8 cellular contexts compared by ENCODE assay signal in the genomic region with DNA sequence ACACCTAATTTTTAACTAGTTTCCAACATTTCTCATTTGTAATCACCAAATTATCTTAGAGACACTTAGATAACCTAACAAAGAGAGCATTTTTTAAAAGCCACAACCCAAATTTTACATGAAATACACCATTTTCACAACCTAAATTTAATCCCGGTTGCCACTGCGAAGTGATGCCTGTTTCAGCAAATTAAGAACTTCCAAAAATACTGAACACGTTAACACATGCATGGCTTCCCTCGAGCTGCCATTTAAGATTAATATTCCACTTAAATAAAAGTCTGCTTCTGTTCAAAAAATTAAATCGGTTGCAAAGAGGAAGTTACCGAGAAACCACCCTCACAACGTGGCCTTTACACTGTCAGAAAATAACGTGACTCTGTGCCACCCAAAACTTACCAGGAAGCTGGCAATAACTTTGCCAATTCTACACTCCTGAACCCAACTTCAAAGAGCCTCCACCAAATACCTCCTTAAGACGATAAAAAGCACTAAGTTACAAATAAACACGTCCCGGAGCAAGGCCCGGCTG. TPM values are rescaled to one million over a fixed set of nuclear protein-coding genes. Genes with fewer than 3 reads are reported as not detected.
DNase-seq lines count a peak whose midpoint lies in the region; ATAC-seq and TF ChIP-seq lines count a peak whose summit lies in the region.

No MANE protein-coding gene starts in this region.

- H3K36me3 Mint-ChIP-seq in glutamatergic neuron (ENCODE audit: unreplicated experiment) = no peaks in the 10 kb centered on the region

- no peaks in the 10 kb centered on the region for H3K9me3 ChIP-seq in ES-I3 (ENCODE audit: control insufficient read depth, insufficient read depth, low read length)
- no peaks in the 10 kb centered on the region for H3K9me3 ChIP-seq in sigmoid colon

- H3K27ac Mint-ChIP-seq in glutamatergic neuron (ENCODE audit: unreplicated experiment) = peak overlapping the region; percentile 94

- H3K9ac ChIP-seq in ES-I3 (ENCODE audit: low read depth, low read length) = peak overlapping the region; percentile 78

- no peaks in the 10 kb centered on the region for H3K27me3 ChIP-seq in sigmoid colon

- no peak for TF ChIP-seq POLR2A in sigmoid colon (IDR thresholded peaks at IDR 0.05)

- H3K4me3 Mint-ChIP-seq in glutamatergic neuron (ENCODE audit: unreplicated experiment) = peak overlapping the region; percentile 99

- TF ChIP-seq CTCF in glutamatergic neuron (IDR thresholded peaks at IDR 0.05; ENCODE audit: partially characterized antibody, unreplicated experiment) (no peak), sigmoid colon (IDR thresholded peaks at IDR 0.05) (no peak)

- H3K4me1 ChIP-seq in ES-I3 (ENCODE audit: insufficient read depth, low read length) (peaks cover 21% of the 10 kb centered on the region), sigmoid colon (peaks cover 0 to 54% (median 32%) of the 10 kb centered on the region in 4 donors)

- H3K4me1 Mint-ChIP-seq in glutamatergic neuron (ENCODE audit: low read depth, unreplicated experiment) = peaks cover 16% of the 10 kb centered on the region

- peaks cover 8% of the 10 kb centered on the region for H3K27me3 Mint-ChIP-seq in glutamatergic neuron (ENCODE audit: unreplicated experiment)

- DNase-seq in Jurkat, Clone E6-1 (ENCODE audit: low read depth, low spot score) = no peak
- peak; percentile 18 to 30 for DNase-seq in activated CD4-positive, alpha-beta T cell treated with anti-CD3 and anti-CD28 coated beads, Interleukin-2, amount 50 U/mL, for 48 hours
- DNase-seq in glutamatergic neuron = no peak
- DNase-seq in sigmoid colon = no peak
- DNase-seq in HK-2 (ENCODE audit: unreplicated experiment) = no peak
- no peak for DNase-seq in iPS-NIHi7 (ENCODE audit: extremely low spot score)

- TF ChIP-seq EP300 in sigmoid colon (IDR thresholded peaks at IDR 0.05) = no peak

- peaks cover 22% of the 10 kb centered on the region for H3K9me3 Mint-ChIP-seq in glutamatergic neuron (ENCODE audit: unreplicated experiment)

- 0% methylated on average over 12 of the region's 12 CpGs for WGBS in sigmoid colon, 2 donors

- ATAC-seq in HG03045 (IDR thresholded peaks at IDR 0.05; ENCODE audit: unreplicated experiment) = no peak

- intact Hi-C loops in sigmoid colon (cut with DNase I) = loop anchor here (2.0 to 10.0 kb wide), 5 partner anchors 143 to 1189 kb away; no protein-coding TSS in a partner anchor

- peak overlapping the region; percentile 91 for H3K4me3 ChIP-seq in Jurkat, Clone E6-1 (ENCODE audit: low read length)
- H3K4me3 ChIP-seq in sigmoid colon = peak overlapping the region; percentile 91 to 99 (median 97)

- H3K36me3 ChIP-seq in ES-I3 (ENCODE audit: insufficient read depth, low read length) (0 out of 2 replicates have a peak, but pooled peaks cover 3% of the 10 kb centered on the region), sigmoid colon (no peaks in the 10 kb centered on the region)

- peak overlapping the region; percentile 98 to 100 (median 99) for H3K27ac ChIP-seq in sigmoid colon

RNA-seq across cellular contexts. Expression of a gene that starts 1.3 kb away (rescaled TPM):
- polyA plus RNA-seq in Jurkat, Clone E6-1 (2012; ENCODE audit: insufficient read depth, insufficient read length) = 43.9 TPM
- total RNA-seq in glutamatergic neuron (ENCODE audit: unreplicated experiment) (101 TPM), sigmoid colon (100 to 1,000 TPM in 2 of 4 donors, 10 to 100 TPM in 2; 88.9 to 131 (median 102) TPM)
- 10 to 100 TPM; 20.4 to 46.7 (median 35.4) TPM for polyA plus RNA-seq in sigmoid colon

Comparison
In these comparisons a context has a peak if more than half of its experiments do, and no peak if none do; other contexts are left out.
1. DNase-seq: peak in activated CD4-positive, alpha-beta T cell treated with anti-CD3 and anti-CD28 coated beads, Interleukin-2, amount 50 U/mL, for 48 hours (2 of 2); none in Jurkat, Clone E6-1 (single experiment), glutamatergic neuron (single experiment), sigmoid colon (single experiment), HK-2 (single experiment) and iPS-NIHi7 (single experiment).